ENCODE assay signal across 12 cellular contexts in genomic region chr14:60632777-60633176, GRCh38. TPM values are rescaled to one million over a fixed set of nuclear protein-coding genes. Genes with fewer than 3 reads are reported as not detected.
DNase-seq lines count a peak whose midpoint lies in the region; ATAC-seq and TF ChIP-seq lines count a peak whose summit lies in the region.
"Had no signal": no experiment of that assay in that cellular context is flagged by ENCODE, and none has a peak within 500 bp of the region (broad histone marks: within the 10 kb centered on the region; RNA-seq: fewer than 3 reads in every experiment).

No MANE protein-coding gene starts in this region.

- H3K27me3 ChIP-seq in foreskin keratinocyte = peaks cover 95% of the 10 kb centered on the region

- H3K27ac Mint-ChIP-seq in activated CD8-positive, alpha-beta T cell treated with anti-CD3 and anti-CD28 coated beads, Interleukin-2, amount 10 ng/mL, durations not matched to agents 7 days and 5 days = no peak overlapping the region
- H3K27ac Mint-ChIP-seq in activated CD4-positive, alpha-beta memory T cell treated with anti-CD3 and anti-CD28 coated beads for 36 hours = no peak overlapping the region

- CTCF ChIA-PET in activated CD8-positive, alpha-beta T cell treated with anti-CD3 and anti-CD28 coated beads, Interleukin-2, amount 10 ng/mL, durations not matched to agents 7 days and 5 days (lab: Charles Lee) = interaction anchor here (1.1 to 1.4 kb wide), 2 partner anchors 392 to 402 kb away, joined by 3 to 5 read pairs; no protein-coding TSS in a partner anchor
- CTCF ChIA-PET in activated CD4-positive, alpha-beta memory T cell treated with anti-CD3 and anti-CD28 coated beads for 36 hours (lab: Charles Lee) = interaction anchor here (1.3 to 1.4 kb wide), 2 partner anchors 23 to 393 kb away, joined by 4 read pairs; no protein-coding TSS in a partner anchor

- intact Hi-C loops in activated CD4-positive, alpha-beta memory T cell treated with anti-CD3 and anti-CD28 coated beads for 36 hours (cut with micrococcal nuclease) = no loop called here

- H3K36me3 Mint-ChIP-seq in activated CD8-positive, alpha-beta T cell treated with anti-CD3 and anti-CD28 coated beads, Interleukin-2, amount 10 ng/mL, durations not matched to agents 7 days and 5 days (ENCODE audit: low read depth) = peaks cover 2% of the 10 kb centered on the region
- H3K36me3 Mint-ChIP-seq in activated CD4-positive, alpha-beta memory T cell treated with anti-CD3 and anti-CD28 coated beads for 36 hours = no peaks in the 10 kb centered on the region

- TF ChIP-seq CTCF in foreskin keratinocyte (conservative IDR thresholded peaks at IDR 0.05) = no peak

- POLR2A ChIA-PET in activated CD8-positive, alpha-beta T cell treated with anti-CD3 and anti-CD28 coated beads, Interleukin-2, amount 10 ng/mL, durations not matched to agents 7 days and 5 days (lab: Charles Lee) = interaction anchor here (1.1 kb wide), 1 partner anchor 622 kb away, joined by 3 read pairs; no protein-coding TSS in a partner anchor
- POLR2A ChIA-PET in activated CD4-positive, alpha-beta memory T cell treated with anti-CD3 and anti-CD28 coated beads for 36 hours (lab: Charles Lee) = no interaction called here

- peak; percentile 61 for ATAC-seq in GM18517 (IDR thresholded peaks at IDR 0.05; ENCODE audit: unreplicated experiment)
- ATAC-seq in GM21528 (IDR thresholded peaks at IDR 0.05; ENCODE audit: low FRiP score, unreplicated experiment) = peak; percentile 70
- peak; percentile 32 for ATAC-seq in HG03442 (IDR thresholded peaks at IDR 0.05; ENCODE audit: unreplicated experiment)
- ATAC-seq in activated CD8-positive, alpha-beta T cell treated with anti-CD3 and anti-CD28 coated beads, Interleukin-2, amount 10 ng/mL, durations not matched to agents 7 days and 5 days = peak; percentile 77
- no peak for ATAC-seq in foreskin keratinocyte

- peaks cover 17% of the 10 kb centered on the region for H3K4me1 Mint-ChIP-seq in activated CD8-positive, alpha-beta T cell treated with anti-CD3 and anti-CD28 coated beads, Interleukin-2, amount 10 ng/mL, durations not matched to agents 7 days and 5 days (ENCODE audit: low read depth)
- peaks cover 12% of the 10 kb centered on the region for H3K4me1 Mint-ChIP-seq in activated CD4-positive, alpha-beta memory T cell treated with anti-CD3 and anti-CD28 coated beads for 36 hours (ENCODE audit: low read depth)

- H3K27me3 Mint-ChIP-seq in activated CD8-positive, alpha-beta T cell treated with anti-CD3 and anti-CD28 coated beads, Interleukin-2, amount 10 ng/mL, durations not matched to agents 7 days and 5 days (ENCODE audit: low read depth) = peaks cover 48% of the 10 kb centered on the region
- peaks cover 20% of the 10 kb centered on the region for H3K27me3 Mint-ChIP-seq in activated CD4-positive, alpha-beta memory T cell treated with anti-CD3 and anti-CD28 coated beads for 36 hours

- no peaks in the 10 kb centered on the region for H3K9me3 Mint-ChIP-seq in activated CD8-positive, alpha-beta T cell treated with anti-CD3 and anti-CD28 coated beads, Interleukin-2, amount 10 ng/mL, durations not matched to agents 7 days and 5 days (ENCODE audit: insufficient read depth)
- no peaks in the 10 kb centered on the region for H3K9me3 Mint-ChIP-seq in activated CD4-positive, alpha-beta memory T cell treated with anti-CD3 and anti-CD28 coated beads for 36 hours

- peak; percentile 42 for DNase-seq in activated CD8-positive, alpha-beta T cell treated with anti-CD3 and anti-CD28 coated beads, Interleukin-2, amount 10 ng/mL, durations not matched to agents 7 days and 5 days
- DNase-seq in NCI-H510A treated with DMSO at 0.1 percent for 48 hours (lab: John Stamatoyannopoulos, UW) = no peak
- DNase-seq in foreskin keratinocyte = no peak
- DNase-seq in activated CD4-positive, CD25-positive, alpha-beta regulatory T cell treated with anti-CD3 and anti-CD28 coated beads, Interleukin-2, amount 50 U/mL, for 72 hours = no peak
- DNase-seq in activated CD4-positive, alpha-beta memory T cell treated with anti-CD3 and anti-CD28 coated beads for 36 hours = no peak
- DNase-seq: central memory CD4-positive, alpha-beta T cell; SHP77; stimulated activated CD4-positive, alpha-beta T cell treated with anti-CD3 and anti-CD28 coated beads, Interleukin-1b, Interleukin-23, amount 100 ng/mL, for 48 hours; transverse colon had no signal

- peak overlapping the region; percentile 20 for H3K4me3 Mint-ChIP-seq in activated CD8-positive, alpha-beta T cell treated with anti-CD3 and anti-CD28 coated beads, Interleukin-2, amount 10 ng/mL, durations not matched to agents 7 days and 5 days
- H3K4me3 Mint-ChIP-seq in activated CD4-positive, alpha-beta memory T cell treated with anti-CD3 and anti-CD28 coated beads for 36 hours = no peak overlapping the region

- H3K4me1 ChIP-seq in foreskin keratinocyte = no peaks in the 10 kb centered on the region

- H3K27ac ChIP-seq in foreskin keratinocyte = no peak overlapping the region
- H3K27ac ChIP-seq: transverse colon had no signal

RNA-seq across cellular contexts. Expression of gene SIX1, which starts 16.5 kb away (rescaled TPM):
- total RNA-seq in activated CD8-positive, alpha-beta T cell treated with anti-CD3 and anti-CD28 coated beads, Interleukin-2, amount 10 ng/mL, durations not matched to agents 7 days and 5 days = not detected
- not detected in 2 replicates for total RNA-seq in foreskin keratinocyte
- polyA plus RNA-seq in foreskin keratinocyte = not detected in 2 replicates
- not detected for total RNA-seq in activated CD4-positive, alpha-beta memory T cell treated with anti-CD3 and anti-CD28 coated beads for 36 hours
